Comparison of ENCODE assay signal across 8 cellular contexts in genomic region chr9:3527653-3527960, GRCh38. TPM values are rescaled to one million over a fixed set of nuclear protein-coding genes. Genes with fewer than 3 reads are reported as not detected.
DNase-seq lines count a peak whose midpoint lies in the region; ATAC-seq and TF ChIP-seq lines count a peak whose summit lies in the region.

No MANE protein-coding gene starts in this region.

- no peaks in the 10 kb centered on the region for H3K27me3 ChIP-seq in CD8-positive, alpha-beta T cell (ENCODE audit: insufficient read depth, low read length)
- H3K27me3 ChIP-seq in Loucy (ENCODE audit: insufficient read depth, low read length, poor library complexity, severe bottlenecking) (no peaks in the 10 kb centered on the region), breast epithelium (no peaks in the 10 kb centered on the region)
- H3K27me3 ChIP-seq in naive thymus-derived CD4-positive, alpha-beta T cell (ENCODE audit: control insufficient read depth in 2 of 2, insufficient read depth in 2 of 2, low read length in 2 of 2): no peaks in the 10 kb centered on the region

- peaks cover 64% of the 10 kb centered on the region for H3K4me1 Mint-ChIP-seq in CD8-positive, alpha-beta T cell (ENCODE audit: low read depth)
- peaks cover 28 to 73% (median 67%) of the 10 kb centered on the region in 7 donors for H3K4me1 Mint-ChIP-seq in naive thymus-derived CD4-positive, alpha-beta T cell

- no peak for ATAC-seq in CD8-positive, alpha-beta T cell
- ATAC-seq in naive thymus-derived CD4-positive, alpha-beta T cell: no peak
- no peak for ATAC-seq in HG02678 (IDR thresholded peaks at IDR 0.05; ENCODE audit: unreplicated experiment)
- no peak for ATAC-seq in HG03108 (IDR thresholded peaks at IDR 0.05; ENCODE audit: unreplicated experiment)

- H3F3A ChIP-seq in Loucy (ENCODE audit: low read depth): peaks cover 6% of the 10 kb centered on the region

- no peaks in the 10 kb centered on the region for H3K27me3 Mint-ChIP-seq in CD8-positive, alpha-beta T cell (ENCODE audit: low read depth)
- H3K27me3 Mint-ChIP-seq in naive thymus-derived CD4-positive, alpha-beta T cell: peaks cover 0 to 5% (median 0%) of the 10 kb centered on the region in 5 donors

- H3K4me1 ChIP-seq in CD8-positive, alpha-beta T cell (ENCODE audit: insufficient read depth, low read length): peaks cover 40% of the 10 kb centered on the region
- H3K4me1 ChIP-seq in Loucy (ENCODE audit: insufficient read depth, low read length, poor library complexity, severe bottlenecking): peaks cover 59% of the 10 kb centered on the region
- H3K4me1 ChIP-seq in breast epithelium: no peaks in the 10 kb centered on the region
- H3K4me1 ChIP-seq in naive thymus-derived CD4-positive, alpha-beta T cell (ENCODE audit: control insufficient read depth in 2 of 2, insufficient read depth in 2 of 2, low read length in 2 of 2): peaks cover 28 to 38% of the 10 kb centered on the region in 2 donors

- no peak for TF ChIP-seq POLR2A in breast epithelium (IDR thresholded peaks at IDR 0.05)

- H2AFZ ChIP-seq in Loucy (ENCODE audit: low read length): no peak overlapping the region

- peaks cover 83% of the 10 kb centered on the region for H3K79me2 ChIP-seq in Loucy (ENCODE audit: insufficient read depth, low read length)

- no peaks in the 10 kb centered on the region for H3K9me2 ChIP-seq in Loucy (replicated peaks; ENCODE audit: low read depth, low read length)

- peak overlapping the region; percentile 95 for H3K4me2 ChIP-seq in Loucy (ENCODE audit: low read depth, low read length, poor library complexity, severe bottlenecking)

- H3K27ac ChIP-seq in CD8-positive, alpha-beta T cell (ENCODE audit: low read depth, low read length): peak overlapping the region; percentile 100
- peak overlapping the region; percentile 98 to 100 for H3K27ac ChIP-seq in breast epithelium
- peak overlapping the region; percentile 100 for H3K27ac ChIP-seq in naive thymus-derived CD4-positive, alpha-beta T cell (ENCODE audit: low read depth, low read length)

- peaks cover 20% of the 10 kb centered on the region for H4K20me1 ChIP-seq in Loucy (ENCODE audit: insufficient read depth, low read length, poor library complexity, severe bottlenecking)

- H3K9me3 Mint-ChIP-seq in CD8-positive, alpha-beta T cell: no peaks in the 10 kb centered on the region
- H3K9me3 Mint-ChIP-seq in naive thymus-derived CD4-positive, alpha-beta T cell: peaks cover 0 to 15% (median 0%) of the 10 kb centered on the region in 11 donors

- no peak for TF ChIP-seq CTCF in CD8-positive, alpha-beta T cell (IDR thresholded peaks at IDR 0.05)
- TF ChIP-seq CTCF in Loucy (conservative IDR thresholded peaks at IDR 0.05; ENCODE audit: low read length): no peak
- TF ChIP-seq CTCF in breast epithelium (IDR thresholded peaks at IDR 0.05): no peak

- peak overlapping the region; percentile 98 for H3K4me3 Mint-ChIP-seq in CD8-positive, alpha-beta T cell
- H3K4me3 Mint-ChIP-seq in naive thymus-derived CD4-positive, alpha-beta T cell: peak overlapping the region; percentile 90 to 99 (median 94)

- intact Hi-C loops in CD8-positive, alpha-beta T cell (cut with DNase I, micrococcal nuclease): loop anchor here (1.0 to 10.0 kb wide), 14 partner anchors 40 to 1917 kb away; partner anchors contain the start of genes JAK2 (in 2 of the 2), PUM3 (in 2 of the 2), RCL1 (in 2 of the 2) and SMARCA2 (in 2 of the 2)
- intact Hi-C loops in breast epithelium (cut with DNase I; ENCODE audit: low total_unique reads): no loop called here
- intact Hi-C loops in naive thymus-derived CD4-positive, alpha-beta T cell (cut with micrococcal nuclease): loop anchor here (1.0 to 5.0 kb wide), 9 partner anchors 42 to 1925 kb away; partner anchors contain the start of genes PLGRKT (in 2 of the 2), PLPP6 (in 2 of the 2), CD274 (in 1 of the 2) and RCL1 (in 1 of the 2)

- CTCF ChIA-PET in CD8-positive, alpha-beta T cell (lab: Charles Lee): interaction anchor here (0.6 to 1.1 kb wide), 2 partner anchors 58 to 60 kb away, joined by 3 to 4 read pairs; no protein-coding TSS in a partner anchor
- CTCF ChIA-PET in naive thymus-derived CD4-positive, alpha-beta T cell (lab: Charles Lee): interaction anchor here (0.6 to 1.0 kb wide), 2 partner anchors 49 to 50 kb away, joined by 3 read pairs; no protein-coding TSS in a partner anchor

- peak overlapping the region; percentile 100 for H3K27ac Mint-ChIP-seq in CD8-positive, alpha-beta T cell
- H3K27ac Mint-ChIP-seq in naive thymus-derived CD4-positive, alpha-beta T cell: peak overlapping the region; percentile 95 to 100 (median 99)

- H3K36me3 Mint-ChIP-seq in CD8-positive, alpha-beta T cell: peaks cover 32% of the 10 kb centered on the region
- H3K36me3 Mint-ChIP-seq in naive thymus-derived CD4-positive, alpha-beta T cell: peaks cover 0 to 29% (median 6%) of the 10 kb centered on the region in 5 donors

- no peaks in the 10 kb centered on the region for H3K36me3 ChIP-seq in CD8-positive, alpha-beta T cell (ENCODE audit: insufficient read depth, low read length)
- H3K36me3 ChIP-seq in Loucy (ENCODE audit: insufficient read depth, low read length): no peaks in the 10 kb centered on the region
- H3K36me3 ChIP-seq in breast epithelium: no peaks in the 10 kb centered on the region
- H3K36me3 ChIP-seq in naive thymus-derived CD4-positive, alpha-beta T cell (ENCODE audit: control insufficient read depth in 2 of 3, insufficient read depth in 3 of 3, low read length in 3 of 3): peaks cover 0 to 3% (median 0%) of the 10 kb centered on the region in 3 experiments

- H3K4me3 ChIP-seq in CD8-positive, alpha-beta T cell (ENCODE audit: low read depth, low read length): peak overlapping the region; percentile 98
- peak overlapping the region; percentile 89 for H3K4me3 ChIP-seq in Loucy (ENCODE audit: low read length, poor library complexity, severe bottlenecking)
- H3K4me3 ChIP-seq in breast epithelium: peak overlapping the region; percentile 82 to 89 (median 84)
- peak overlapping the region; percentile 97 for H3K4me3 ChIP-seq in naive thymus-derived CD4-positive, alpha-beta T cell (ENCODE audit: low read length)

- DNase-seq in CD8-positive, alpha-beta T cell: peak in 1 of 7 experiments; percentile 10
- DNase-seq in breast epithelium (ENCODE audit: low spot score in 2 of 2) (no peak), Kasumi-1 (lab: John Stamatoyannopoulos, UW) (no peak)
- DNase-seq in naive thymus-derived CD4-positive, alpha-beta T cell: peak in 3 of 9 donors; percentile 11 to 29 (median 18)
- no peak for DNase-seq in stimulated activated CD4-positive, alpha-beta T cell treated with anti-CD3 and anti-CD28 coated beads, Interleukin-15, amount 100 ng/mL, for 24 hours

- H3K9ac ChIP-seq in Loucy (ENCODE audit: low read depth, low read length, poor library complexity, severe bottlenecking): peak overlapping the region; percentile 99

- H3K9me3 ChIP-seq in CD8-positive, alpha-beta T cell (ENCODE audit: low read length): no peaks in the 10 kb centered on the region
- H3K9me3 ChIP-seq in Loucy (ENCODE audit: insufficient read depth, low read depth, low read length) (no peaks in the 10 kb centered on the region), breast epithelium (no peaks in the 10 kb centered on the region)
- H3K9me3 ChIP-seq in naive thymus-derived CD4-positive, alpha-beta T cell (ENCODE audit: control insufficient read depth in 2 of 3, low read length in 3 of 3): no peaks in the 10 kb centered on the region

- POLR2A ChIA-PET in CD8-positive, alpha-beta T cell (lab: Charles Lee): interaction anchor here (0.5 to 3.0 kb wide), 19 partner anchors 8 to 1511 kb away, joined by 3 to 30 read pairs (median 3); partner anchors contain the start of genes PLPP6 and PUM3
- POLR2A ChIA-PET in naive thymus-derived CD4-positive, alpha-beta T cell (lab: Charles Lee): interaction anchor here (0.6 to 3.5 kb wide), 28 partner anchors 8 to 1922 kb away, joined by 3 to 56 read pairs (median 8); partner anchors contain the start of genes AK3, CD274, PLGRKT and PUM3

RNA-seq across cellular contexts. Expression of gene RFX3, which starts 1.8 kb away (rescaled TPM):
- total RNA-seq in CD8-positive, alpha-beta T cell: 10 to 100 TPM; 17.6 to 18.9 TPM
- total RNA-seq in breast epithelium: 10 to 100 TPM in 2 of 3 donors, 1 to 10 TPM in 1; 9.3 to 18.0 (median 13.8) TPM
- 10 to 100 TPM; 12.8 to 31.7 (median 28.4) TPM for total RNA-seq in naive thymus-derived CD4-positive, alpha-beta T cell
- 1 to 10 TPM; 6.2 TPM for polyA plus RNA-seq in naive thymus-derived CD4-positive, alpha-beta T cell
